In genomic region chr6:149423946-149424440, GRCh38 we compare ENCODE assay signal across 15 cellular contexts. TPM values are rescaled to one million over a fixed set of nuclear protein-coding genes. Genes with fewer than 3 reads are reported as not detected.
DNase-seq lines count a peak whose midpoint lies in the region; ATAC-seq and TF ChIP-seq lines count a peak whose summit lies in the region.
"Had no signal": no experiment of that assay in that cellular context is flagged by ENCODE, and none has a peak within 500 bp of the region (broad histone marks: within the 10 kb centered on the region; RNA-seq: fewer than 3 reads in every experiment).

No MANE protein-coding gene starts in this region.

- no peak for ATAC-seq in HG03565 (IDR thresholded peaks at IDR 0.05; ENCODE audit: unreplicated experiment)
- no peak for ATAC-seq in HG03439 (IDR thresholded peaks at IDR 0.05; ENCODE audit: unreplicated experiment)
- ATAC-seq: activated CD4-positive, CD25-positive, alpha-beta regulatory T cell treated with anti-CD3 and anti-CD28 coated beads, Interleukin-2, amount 50 U/mL, for 24 hours had no signal

- H3K27me3 ChIP-seq in BLaER1 treated with 17β-estradiol and CSF1 and Interleukin-3, amounts not matched to agents 10 nM and 100 nM = no peaks in the 10 kb centered on the region
- H3K27me3 ChIP-seq in adipocyte (replicated peaks; ENCODE audit: control insufficient read depth, insufficient read depth, low read length) (no peaks in the 10 kb centered on the region), hepatocyte (no peaks in the 10 kb centered on the region)

- H3K4me2 ChIP-seq in BLaER1 treated with 17β-estradiol and CSF1 and Interleukin-3, amounts not matched to agents 10 nM and 100 nM = peak overlapping the region in 10 of 11 experiments; percentile 19 to 87 (median 46); a peak in 18 of 22 replicates
- peak overlapping the region; percentile 60 for H3K4me2 ChIP-seq in hepatocyte

- H2AFZ ChIP-seq in hepatocyte = peak overlapping the region; percentile 63

- H3K4me3 ChIP-seq in BLaER1 treated with 17β-estradiol and CSF1 and Interleukin-3, amounts not matched to agents 10 nM and 100 nM = no peak overlapping the region
- H3K4me3 ChIP-seq in adipocyte (ENCODE audit: low read length) (peak overlapping the region; percentile 70), hepatocyte (no peak overlapping the region)

- no peaks in the 10 kb centered on the region for H3K36me3 ChIP-seq in BLaER1 treated with 17β-estradiol and CSF1 and Interleukin-3, amounts not matched to agents 10 nM and 100 nM
- H3K36me3 ChIP-seq in adipocyte (ENCODE audit: control insufficient read depth, insufficient read depth, low read length, severe bottlenecking) = no peaks in the 10 kb centered on the region
- no peaks in the 10 kb centered on the region for H3K36me3 ChIP-seq in hepatocyte (replicated peaks; ENCODE audit: insufficient read depth, low read depth)

- no peak for TF ChIP-seq CTCF in hepatocyte (IDR thresholded peaks at IDR 0.05; ENCODE audit: poor library complexity)

- DNase-seq in adipocyte (ENCODE audit: low read depth) = no peak
- no peak for DNase-seq in hepatocyte (ENCODE audit: low spot score)
- DNase-seq in retina = peak; percentile 50
- DNase-seq in NCI-H1694 treated with DMSO at 0.1 percent for 48 hours (lab: John Stamatoyannopoulos, UW) = no peak
- DNase-seq in posterior vena cava (ENCODE audit: low spot score) = no peak
- DNase-seq: activated naive CD8-positive, alpha-beta T cell treated with anti-CD3 and anti-CD28 coated beads, Interleukin-2, amount 10 ng/mL, durations not matched to agents 7 days and 5 days; activated T-cell treated with anti-CD3 and anti-CD28 coated beads for 4 hours; erythroblast; GF-D8; NCI-H2171; stimulated activated CD4-positive, alpha-beta T cell treated with anti-CD3 and anti-CD28 coated beads, Interleukin-2, amount 100 ng/mL, for 24 hours had no signal

- peak overlapping the region in 3 of 11 experiments; percentile 69 to 90 (median 77); a peak in 7 of 22 replicates for H3K27ac ChIP-seq in BLaER1 treated with 17β-estradiol and CSF1 and Interleukin-3, amounts not matched to agents 10 nM and 100 nM
- peak overlapping the region; percentile 54 for H3K27ac ChIP-seq in hepatocyte

- H3K79me2 ChIP-seq in hepatocyte = no peaks in the 10 kb centered on the region

- H3K9me2 ChIP-seq in hepatocyte (replicated peaks; ENCODE audit: insufficient read depth) = no peaks in the 10 kb centered on the region

- H4K20me1 ChIP-seq in BLaER1 treated with 17β-estradiol and CSF1 and Interleukin-3, amounts not matched to agents 10 nM and 100 nM = no peaks in the 10 kb centered on the region
- H4K20me1 ChIP-seq in hepatocyte (ENCODE audit: insufficient read depth, poor library complexity, severe bottlenecking) = no peaks in the 10 kb centered on the region

- peaks cover 11 to 56% (median 16%) of the 10 kb centered on the region in 10 experiments; a peak in 17 of 20 replicates for H3K4me1 ChIP-seq in BLaER1 treated with 17β-estradiol and CSF1 and Interleukin-3, amounts not matched to agents 10 nM and 100 nM
- H3K4me1 ChIP-seq in adipocyte (ENCODE audit: control insufficient read depth, insufficient read depth, low read length) (peaks cover 17% of the 10 kb centered on the region), hepatocyte (ENCODE audit: insufficient read depth) (peaks cover 6% of the 10 kb centered on the region)

- H3K9ac ChIP-seq in BLaER1 treated with 17β-estradiol and CSF1 and Interleukin-3, amounts not matched to agents 10 nM and 100 nM = peak overlapping the region in 3 of 11 experiments; percentile 56 to 76 (median 67); a peak in 6 of 22 replicates
- peak overlapping the region; percentile 73 for H3K9ac ChIP-seq in adipocyte (ENCODE audit: low read length)

- intact Hi-C loops in posterior vena cava (cut with DNase I) = no loop called here

- H3K9me3 ChIP-seq in BLaER1 treated with 17β-estradiol and CSF1 and Interleukin-3, amounts not matched to agents 10 nM and 100 nM (replicated peaks in 1 of 11) = no peaks in the 10 kb centered on the region
- H3K9me3 ChIP-seq in adipocyte (ENCODE audit: control insufficient read depth, low read length) (no peaks in the 10 kb centered on the region), hepatocyte (ENCODE audit: low read depth) (no peaks in the 10 kb centered on the region)

- WGBS in hepatocyte (ENCODE audit: low lambda C conversion rate, missing lambda C conversion rate) = 60% methylated on average over 7 of the region's 7 CpGs

RNA-seq across cellular contexts. Expression of gene SUMO4, which starts 23.9 kb away (rescaled TPM):
- 2.2 and 2.6 TPM in 2 replicates for total RNA-seq in hepatocyte
- 0.24 and 0.36 TPM in 2 replicates for polyA plus RNA-seq in hepatocyte
- total RNA-seq in posterior vena cava = 1 to 10 TPM in 1 of 2 donors, under 1 TPM in 1; 0.88 to 1.8 TPM
